32 cellular contexts compared by ENCODE assay signal in genomic region chr1:94714552-94714951, GRCh38.
A peak's percentile ranks its signal among the peaks of the same experiment; 100 is the strongest.
DNase-seq lines count a peak whose midpoint lies in the region; ATAC-seq and TF ChIP-seq lines count a peak whose summit lies in the region.
"Had no signal": no experiment of that assay in that cellular context is flagged by ENCODE, and none has a peak within 500 bp of the region (broad histone marks: within the 10 kb centered on the region; RNA-seq: fewer than 3 reads in every experiment).

No MANE protein-coding gene starts in this region.

- TF ChIP-seq POLR2A in esophagus squamous epithelium (IDR thresholded peaks at IDR 0.05), result no peak

- WGBS in esophagus squamous epithelium, 2 donors, result 88 to 95% methylated on average over 4 of the region's 4 CpGs
- WGBS in smooth muscle cell (ENCODE audit: low lambda C conversion rate), result 95% methylated on average over 4 of the region's 4 CpGs

- H3K9me3 ChIP-seq in DND-41 (ENCODE audit: insufficient read depth, low read length, severe bottlenecking), result no peaks in the 10 kb centered on the region
- no peaks in the 10 kb centered on the region for H3K9me3 ChIP-seq in esophagus squamous epithelium
- no peaks in the 10 kb centered on the region for H3K9me3 ChIP-seq in smooth muscle cell (replicated peaks; ENCODE audit: low read depth)
- H3K9me3 ChIP-seq: ascending aorta, Caco-2, heart left ventricle, ovary, thoracic aorta had no signal

- no peak overlapping the region for H2AFZ ChIP-seq in DND-41 (ENCODE audit: low read depth, low read length)
- no peak overlapping the region for H2AFZ ChIP-seq in smooth muscle cell (ENCODE audit: low read depth)

- H3K27me3 ChIP-seq in DND-41 (ENCODE audit: insufficient read depth, low read length, poor library complexity), result no peaks in the 10 kb centered on the region
- H3K27me3 ChIP-seq in esophagus squamous epithelium, result peaks cover 0 to 7% (median 0%) of the 10 kb centered on the region in 4 donors
- H3K27me3 ChIP-seq in smooth muscle cell (ENCODE audit: low read depth), result no peaks in the 10 kb centered on the region
- H3K27me3 ChIP-seq: ascending aorta, heart left ventricle, ovary had no signal

- DNase-seq in DND-41 (no peak), RWPE1 (ENCODE audit: low spot score) (no peak), esophagus squamous epithelium (lab: John Stamatoyannopoulos, UW) (no peak), smooth muscle cell (lab: John Stamatoyannopoulos, UW; ENCODE audit: unreplicated experiment) (no peak), T-helper 2 cell (no peak)
- DNase-seq in stimulated activated CD4-positive, alpha-beta T cell treated with anti-CD3 and anti-CD28 coated beads, Interleukin-15, amount 100 ng/mL, for 24 hours, result no peak
- no peak for DNase-seq in activated T-cell treated with anti-CD3 and anti-CD28 coated beads, Interleukin-2, amount 50 U/mL, for 48 hours
- DNase-seq: activated CD4-positive, alpha-beta T cell treated with anti-CD3 and anti-CD28 coated beads, Interleukin-2, amount 50 U/mL, for 4 hours; activated T-cell treated with anti-CD3 and anti-CD28 coated beads, Interleukin-2, amount 50 U/mL, for 72 hours; Caco-2; DMS79; effector memory CD8-positive, alpha-beta T cell; foreskin fibroblast; heart left ventricle; NCI-H146; NCI-H2107; NCI-H345; NCI-H69; nephron progenitor cell; ovary; PC-3; retina; Right ventricle myocardium superior; stimulated activated naive CD8-positive, alpha-beta T cell treated with anti-CD3 and anti-CD28 coated beads, Interleukin-15, Interleukin-2, amounts not matched to agents 100 U/mL and 50 U/mL, for 24 hours; T-helper 17 cell had no signal

- intact Hi-C loops in esophagus squamous epithelium (cut with DNase I), result no loop called here

- H3F3A ChIP-seq in smooth muscle cell (ENCODE audit: low read depth), result peaks cover 10% of the 10 kb centered on the region

- TF ChIP-seq CTCF in DND-41 (IDR thresholded peaks at IDR 0.05; ENCODE audit: borderline replicate concordance, extremely low read depth, low read length, poor library complexity, severe bottlenecking) (no peak), RWPE1 (conservative IDR thresholded peaks at IDR 0.05; ENCODE audit: low read depth) (no peak), esophagus squamous epithelium (IDR thresholded peaks at IDR 0.05) (no peak), smooth muscle cell (IDR thresholded peaks at IDR 0.05; ENCODE audit: borderline replicate concordance, insufficient read depth, poor library complexity, severe bottlenecking) (no peak)

- H3K9ac ChIP-seq in DND-41 (ENCODE audit: low read depth, low read length) (no peak overlapping the region), smooth muscle cell (ENCODE audit: low read depth) (no peak overlapping the region)

- H3K4me1 ChIP-seq in DND-41 (ENCODE audit: insufficient read depth, low read length) (peaks cover 13% of the 10 kb centered on the region), esophagus squamous epithelium (peaks cover 0 to 17% (median 4%) of the 10 kb centered on the region in 3 donors), smooth muscle cell (ENCODE audit: low read depth) (no peaks in the 10 kb centered on the region)
- H3K4me1 ChIP-seq: ascending aorta had no signal

- H3K4me2 ChIP-seq in DND-41 (ENCODE audit: insufficient read depth, low read length) (no peak overlapping the region), smooth muscle cell (no peak overlapping the region)

- no peaks in the 10 kb centered on the region for H4K20me1 ChIP-seq in DND-41 (ENCODE audit: insufficient read depth, low read length)
- H4K20me1 ChIP-seq in smooth muscle cell (ENCODE audit: low read depth), result no peaks in the 10 kb centered on the region

- no peaks in the 10 kb centered on the region for H3K79me2 ChIP-seq in DND-41 (ENCODE audit: insufficient read depth, low read length)
- no peaks in the 10 kb centered on the region for H3K79me2 ChIP-seq in smooth muscle cell (ENCODE audit: low read depth)

- POLR2A ChIA-PET in RWPE1 (lab: Yijun Ruan, JAX; ENCODE audit: low non-redundant PET), result no interaction called here

- 0 out of 2 replicates have a peak overlapping the region, but pooled peaks have one; percentile 53 for H3K27ac ChIP-seq in DND-41 (ENCODE audit: low read length)
- H3K27ac ChIP-seq in RWPE1, result peak overlapping the region; percentile 63
- peak overlapping the region; percentile 36 to 73 (median 65) for H3K27ac ChIP-seq in esophagus squamous epithelium
- H3K27ac ChIP-seq in smooth muscle cell (ENCODE audit: low read depth), result peak overlapping the region; percentile 81
- H3K27ac ChIP-seq: ascending aorta, thoracic aorta had no signal

- ATAC-seq in DND-41 (ENCODE audit: insufficient read depth, low read depth) (no peak), GM18873 (IDR thresholded peaks at IDR 0.05; ENCODE audit: low FRiP score, unreplicated experiment) (no peak)
- ATAC-seq: activated CD4-positive, CD25-positive, alpha-beta regulatory T cell treated with anti-CD3 and anti-CD28 coated beads, Interleukin-2, amount 50 U/mL, for 24 hours; activated T-cell treated with anti-CD3 and anti-CD28 coated beads, Interleukin-2, amount 50 U/mL, for 72 hours; effector memory CD8-positive, alpha-beta T cell; stimulated activated naive CD8-positive, alpha-beta T cell treated with anti-CD3 and anti-CD28 coated beads, Interleukin-15, Interleukin-2, amounts not matched to agents 100 U/mL and 50 U/mL, for 24 hours; T-helper 17 cell had no signal

- CTCF ChIA-PET in RWPE1 (lab: Yijun Ruan, JAX), result no interaction called here

- H3K4me3 ChIP-seq in DND-41 (ENCODE audit: low read depth in 1 of 2, low read length in 2 of 2) (no peak overlapping the region), esophagus squamous epithelium (no peak overlapping the region), smooth muscle cell (no peak overlapping the region)
- H3K4me3 ChIP-seq: ascending aorta, coronary artery, heart left ventricle, lung, ovary, skin epidermis, thoracic aorta had no signal

- H3K36me3 ChIP-seq in DND-41 (ENCODE audit: insufficient read depth, low read length), result no peaks in the 10 kb centered on the region
- H3K36me3 ChIP-seq in esophagus squamous epithelium, result no peaks in the 10 kb centered on the region
- H3K36me3 ChIP-seq in smooth muscle cell (ENCODE audit: low read depth), result no peaks in the 10 kb centered on the region
- H3K36me3 ChIP-seq: ascending aorta, heart left ventricle, ovary, thoracic aorta had no signal
